ENCODE assay signal across 21 cellular contexts in the genomic region with DNA sequence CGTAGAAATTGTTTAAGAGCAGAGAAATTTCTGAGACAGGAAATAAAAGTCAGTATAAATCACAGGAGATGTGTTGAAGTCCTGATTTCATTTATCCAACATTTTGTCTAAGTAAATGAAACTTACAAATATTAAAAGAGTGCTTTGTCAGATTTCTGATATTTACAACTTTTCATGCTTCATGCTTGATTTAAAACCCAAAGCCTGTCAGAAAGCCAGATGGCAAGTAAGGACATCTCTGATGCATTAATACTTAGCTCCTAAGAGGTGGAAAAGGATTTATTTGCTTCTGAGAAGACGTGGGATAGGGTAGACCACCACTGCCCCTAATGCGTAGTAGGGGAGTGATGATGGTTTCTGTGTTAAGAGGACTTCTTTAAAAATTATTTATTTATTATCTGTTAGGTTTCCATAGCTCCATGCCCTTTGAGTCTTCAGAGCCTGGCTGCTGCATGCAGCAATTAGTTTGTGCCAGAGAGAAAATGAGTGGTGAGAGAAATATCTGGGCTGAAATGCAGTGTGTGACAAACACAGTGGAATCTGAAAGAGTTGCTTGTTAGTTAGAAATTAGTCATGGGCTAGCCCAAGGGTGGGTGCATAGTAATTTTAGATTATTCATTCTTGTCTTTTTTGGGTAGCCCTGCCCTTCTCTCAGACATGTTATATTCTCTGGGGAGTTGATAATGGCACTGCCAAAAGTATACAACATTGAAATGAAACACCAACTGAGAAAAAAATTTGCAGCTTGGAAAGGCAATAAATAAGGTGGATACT.
DNase-seq lines count a peak whose midpoint lies in the region; ATAC-seq and TF ChIP-seq lines count a peak whose summit lies in the region.
"Had no signal": no experiment of that assay in that cellular context is flagged by ENCODE, and none has a peak within 500 bp of the region (broad histone marks: within the 10 kb centered on the region; RNA-seq: fewer than 3 reads in every experiment).

No MANE protein-coding gene starts in this region.

- no peaks in the 10 kb centered on the region for H3K36me3 Mint-ChIP-seq in activated naive CD4-positive, alpha-beta T cell treated with anti-CD3 and anti-CD28 coated beads, Interleukin-2, amount 10 ng/mL, durations not matched to agents 7 days and 5 days
- H3K36me3 Mint-ChIP-seq in activated T-cell treated with anti-CD3 and anti-CD28 coated beads, Interleukin-2, amount 50 U/mL, for 4 hours (ENCODE audit: insufficient read depth): no peaks in the 10 kb centered on the region
- H3K36me3 Mint-ChIP-seq in Caco-2 (ENCODE audit: insufficient read depth, unreplicated experiment): no peaks in the 10 kb centered on the region
- H3K36me3 Mint-ChIP-seq: naive B cell had no signal

- H3K79me2 ChIP-seq in hepatocyte: no peaks in the 10 kb centered on the region

- H3K27ac Mint-ChIP-seq in activated naive CD4-positive, alpha-beta T cell treated with anti-CD3 and anti-CD28 coated beads, Interleukin-2, amount 10 ng/mL, durations not matched to agents 7 days and 5 days: no peak overlapping the region
- H3K27ac Mint-ChIP-seq in Caco-2 (ENCODE audit: unreplicated experiment): no peak overlapping the region
- H3K27ac Mint-ChIP-seq: endodermal cell; naive B cell; T-helper 1 cell treated with Interleukin-12 subunit alpha and Interleukin-12 subunit beta and Interleukin-4 antibody, amounts not matched to agents 30 μg/mL and 1 μg/mL, for 36 hours had no signal

- POLR2A ChIA-PET in Caco-2 (lab: Charles Lee): no interaction called here

- no peaks in the 10 kb centered on the region for H3K9me2 ChIP-seq in hepatocyte (replicated peaks; ENCODE audit: insufficient read depth)

- H3K4me2 ChIP-seq in hepatocyte: peak overlapping the region; percentile 15

- H3K9me3 Mint-ChIP-seq in activated naive CD4-positive, alpha-beta T cell treated with anti-CD3 and anti-CD28 coated beads, Interleukin-2, amount 10 ng/mL, durations not matched to agents 7 days and 5 days: no peaks in the 10 kb centered on the region
- no peaks in the 10 kb centered on the region for H3K9me3 Mint-ChIP-seq in activated T-cell treated with anti-CD3 and anti-CD28 coated beads, Interleukin-2, amount 50 U/mL, for 4 hours
- no peaks in the 10 kb centered on the region for H3K9me3 Mint-ChIP-seq in Caco-2 (ENCODE audit: unreplicated experiment)
- H3K9me3 Mint-ChIP-seq: endodermal cell; T-helper 1 cell treated with Interleukin-12 subunit alpha and Interleukin-12 subunit beta and Interleukin-4 antibody, amounts not matched to agents 30 μg/mL and 1 μg/mL, for 36 hours had no signal

- no peaks in the 10 kb centered on the region for H3K27me3 Mint-ChIP-seq in activated naive CD4-positive, alpha-beta T cell treated with anti-CD3 and anti-CD28 coated beads, Interleukin-2, amount 10 ng/mL, durations not matched to agents 7 days and 5 days
- H3K27me3 Mint-ChIP-seq in activated T-cell treated with anti-CD3 and anti-CD28 coated beads, Interleukin-2, amount 50 U/mL, for 4 hours (ENCODE audit: low read depth): no peaks in the 10 kb centered on the region
- H3K27me3 Mint-ChIP-seq in Caco-2 (ENCODE audit: insufficient read depth, unreplicated experiment): peaks cover 2% of the 10 kb centered on the region

- H3K36me3 ChIP-seq in hepatocyte (replicated peaks; ENCODE audit: insufficient read depth, low read depth) (no peaks in the 10 kb centered on the region), Caco-2 (ENCODE audit: control insufficient read depth, insufficient read depth, low read length) (no peaks in the 10 kb centered on the region)
- H3K36me3 ChIP-seq: pancreas, transverse colon, WERI-Rb-1 had no signal

- WGBS in hepatocyte (ENCODE audit: low lambda C conversion rate, missing lambda C conversion rate): 78% methylated on average over 3 of the region's 3 CpGs

- H3K4me1 Mint-ChIP-seq in activated naive CD4-positive, alpha-beta T cell treated with anti-CD3 and anti-CD28 coated beads, Interleukin-2, amount 10 ng/mL, durations not matched to agents 7 days and 5 days: no peaks in the 10 kb centered on the region
- H3K4me1 Mint-ChIP-seq in activated T-cell treated with anti-CD3 and anti-CD28 coated beads, Interleukin-2, amount 50 U/mL, for 4 hours (ENCODE audit: low read depth): no peaks in the 10 kb centered on the region
- no peaks in the 10 kb centered on the region for H3K4me1 Mint-ChIP-seq in Caco-2 (ENCODE audit: low read depth, unreplicated experiment)
- H3K4me1 Mint-ChIP-seq: endodermal cell, naive B cell had no signal

- DNase-seq in DMS79 treated with DMSO at 0.1 percent for 48 hours (lab: John Stamatoyannopoulos, UW) (peak; percentile 64), NCI-H1694 treated with DMSO at 0.1 percent for 48 hours (lab: John Stamatoyannopoulos, UW) (peak; percentile 77), amniotic stem cell (lab: John Stamatoyannopoulos, UW) (peak; percentile 3), hepatocyte (ENCODE audit: low spot score) (no peak), left colon (no peak), Caco-2 (no peak)
- no peak for DNase-seq in activated naive CD4-positive, alpha-beta T cell treated with anti-CD3 and anti-CD28 coated beads, Interleukin-2, amount 10 ng/mL, durations not matched to agents 7 days and 5 days
- DNase-seq in activated T-cell treated with anti-CD3 and anti-CD28 coated beads, Interleukin-2, amount 50 U/mL, for 4 hours: no peak
- DNase-seq: activated CD4-positive, alpha-beta T cell treated with anti-CD3 and anti-CD28 coated beads, Interleukin-2, amount 50 U/mL, for 48 hours; anterior cingulate cortex; COR-L47; endodermal cell; Karpas-422; kidney; naive B cell; NCI-H1436 treated with DMSO at 0.1 percent for 48 hours; pancreas; stimulated activated naive CD8-positive, alpha-beta T cell treated with anti-CD3 and anti-CD28 coated beads, Interleukin-15, Interleukin-2, amounts not matched to agents 100 U/mL and 50 U/mL, for 24 hours; transverse colon; WERI-Rb-1 had no signal

- CTCF ChIA-PET in activated naive CD4-positive, alpha-beta T cell treated with anti-CD3 and anti-CD28 coated beads, Interleukin-2, amount 10 ng/mL, durations not matched to agents 7 days and 5 days (lab: Charles Lee): no interaction called here
- CTCF ChIA-PET in Caco-2 (lab: Charles Lee): no interaction called here

- TF ChIP-seq CTCF in hepatocyte (IDR thresholded peaks at IDR 0.05; ENCODE audit: poor library complexity) (no peak), Caco-2 (IDR thresholded peaks at IDR 0.05; ENCODE audit: insufficient read depth in 1 of 2, low read depth in 1 of 2, low read length in 1 of 2, severe bottlenecking in 1 of 2, unreplicated experiment in 1 of 2) (no peak)

- no peak overlapping the region for H3K4me3 Mint-ChIP-seq in activated naive CD4-positive, alpha-beta T cell treated with anti-CD3 and anti-CD28 coated beads, Interleukin-2, amount 10 ng/mL, durations not matched to agents 7 days and 5 days
- H3K4me3 Mint-ChIP-seq in activated T-cell treated with anti-CD3 and anti-CD28 coated beads, Interleukin-2, amount 50 U/mL, for 4 hours: no peak overlapping the region
- H3K4me3 Mint-ChIP-seq in Caco-2 (ENCODE audit: unreplicated experiment): no peak overlapping the region
- H3K4me3 Mint-ChIP-seq: endodermal cell; naive B cell; T-helper 1 cell treated with Interleukin-12 subunit alpha and Interleukin-12 subunit beta and Interleukin-4 antibody, amounts not matched to agents 30 μg/mL and 1 μg/mL, for 36 hours had no signal

- intact Hi-C loops in left colon (cut with DNase I, micrococcal nuclease) (no loop called here), Caco-2 (cut with micrococcal nuclease; ENCODE audit: unreplicated experiment) (no loop called here)

- H4K20me1 ChIP-seq in hepatocyte (ENCODE audit: insufficient read depth, poor library complexity, severe bottlenecking): no peaks in the 10 kb centered on the region

- H3K27me3 ChIP-seq in hepatocyte: no peaks in the 10 kb centered on the region
- H3K27me3 ChIP-seq in Caco-2 (replicated peaks; ENCODE audit: control insufficient read depth, insufficient read depth, low read length): no peaks in the 10 kb centered on the region
- H3K27me3 ChIP-seq: pancreas, transverse colon had no signal

- no peak overlapping the region for H3K4me3 ChIP-seq in hepatocyte
- H3K4me3 ChIP-seq in Caco-2 (ENCODE audit: low read depth, low read length): no peak overlapping the region
- H3K4me3 ChIP-seq: pancreas, transverse colon had no signal

- H3K27ac ChIP-seq in hepatocyte: peak overlapping the region; percentile 23
- H3K27ac ChIP-seq: pancreas, transverse colon, WERI-Rb-1 had no signal

- H2AFZ ChIP-seq in hepatocyte: no peak overlapping the region

- H3K4me1 ChIP-seq in hepatocyte (ENCODE audit: insufficient read depth) (no peaks in the 10 kb centered on the region), Caco-2 (no peaks in the 10 kb centered on the region)
- H3K4me1 ChIP-seq: pancreas, transverse colon had no signal

- BruUV-seq in Caco-2 (replicated peaks; lab: Mats Ljungman, UMichigan): no TSS peak

- ATAC-seq in left colon: no peak
- ATAC-seq in activated T-cell treated with anti-CD3 and anti-CD28 coated beads, Interleukin-2, amount 50 U/mL, for 4 hours: no peak
- ATAC-seq: stimulated activated naive CD8-positive, alpha-beta T cell treated with anti-CD3 and anti-CD28 coated beads, Interleukin-15, Interleukin-2, amounts not matched to agents 100 U/mL and 50 U/mL, for 24 hours had no signal

- H3K9me3 ChIP-seq in hepatocyte (ENCODE audit: low read depth): no peaks in the 10 kb centered on the region
- no peaks in the 10 kb centered on the region for H3K9me3 ChIP-seq in Caco-2
- H3K9me3 ChIP-seq: pancreas, transverse colon had no signal

Comparison
In these comparisons a context has a peak if more than half of its experiments do, and no peak if none do; other contexts are left out.
1. DNase-seq: peak in DMS79 treated with DMSO at 0.1 percent for 48 hours (single experiment), NCI-H1694 treated with DMSO at 0.1 percent for 48 hours (single experiment) and amniotic stem cell (single experiment); none in hepatocyte (single experiment), left colon (0 of 2), activated naive CD4-positive, alpha-beta T cell treated with anti-CD3 and anti-CD28 coated beads, Interleukin-2, amount 10 ng/mL, durations not matched to agents 7 days and 5 days (single experiment), activated T-cell treated with anti-CD3 and anti-CD28 coated beads, Interleukin-2, amount 50 U/mL, for 4 hours (single experiment) and Caco-2 (0 of 2).